In the genomic region with DNA sequence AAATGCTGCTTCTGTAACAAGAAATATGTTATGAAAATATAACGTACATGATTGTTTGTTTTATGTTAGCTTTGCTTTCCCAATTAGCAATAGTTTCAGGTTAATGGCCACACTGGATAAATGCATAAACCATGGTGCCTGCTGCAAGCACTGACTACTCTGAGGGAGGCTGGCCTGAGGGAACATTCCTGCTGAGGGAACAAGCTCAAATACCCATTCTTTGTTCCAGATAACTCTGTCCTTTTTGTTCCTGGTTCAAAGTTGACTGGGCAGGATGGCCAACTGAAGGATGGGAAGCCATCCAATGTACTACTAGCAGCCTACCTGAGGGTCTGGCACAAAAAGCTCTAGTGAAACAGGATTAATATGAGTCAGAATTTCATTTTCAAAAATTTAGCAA, we compare ENCODE assay signal across 2 cellular contexts.
A peak's percentile ranks its signal among the peaks of the same experiment; 100 is the strongest.
TF ChIP-seq lines count a peak whose summit lies in the region.

No MANE protein-coding gene starts in this region.

TF ChIP-seq in A549, 52 proteins besides CTCF, POLR2A, EP300 and RAD21:
- TF ChIP-seq ZNF302 (CRISPR knock-in tag; IDR thresholded peaks at IDR 0.05) = no peak
- TF ChIP-seq FOXS1 (CRISPR knock-in tag; IDR thresholded peaks at IDR 0.05) = no peak
- no peak for TF ChIP-seq TFCP2L1 (CRISPR knock-in tag; IDR thresholded peaks at IDR 0.05)
- TF ChIP-seq, protein P1, sequence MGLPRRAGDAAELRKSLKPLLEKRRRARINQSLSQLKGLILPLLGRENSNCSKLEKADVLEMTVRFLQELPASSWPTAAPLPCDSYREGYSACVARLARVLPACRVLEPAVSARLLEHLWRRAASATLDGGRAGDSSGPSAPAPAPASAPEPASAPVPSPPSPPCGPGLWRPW (IDR thresholded peaks at IDR 0.05) = no peak
- no peak for TF ChIP-seq FOSB (CRISPR knock-in tag; IDR thresholded peaks at IDR 0.05)
- no peak for TF ChIP-seq EHF (CRISPR knock-in tag; IDR thresholded peaks at IDR 0.05)
- TF ChIP-seq, protein P2, sequence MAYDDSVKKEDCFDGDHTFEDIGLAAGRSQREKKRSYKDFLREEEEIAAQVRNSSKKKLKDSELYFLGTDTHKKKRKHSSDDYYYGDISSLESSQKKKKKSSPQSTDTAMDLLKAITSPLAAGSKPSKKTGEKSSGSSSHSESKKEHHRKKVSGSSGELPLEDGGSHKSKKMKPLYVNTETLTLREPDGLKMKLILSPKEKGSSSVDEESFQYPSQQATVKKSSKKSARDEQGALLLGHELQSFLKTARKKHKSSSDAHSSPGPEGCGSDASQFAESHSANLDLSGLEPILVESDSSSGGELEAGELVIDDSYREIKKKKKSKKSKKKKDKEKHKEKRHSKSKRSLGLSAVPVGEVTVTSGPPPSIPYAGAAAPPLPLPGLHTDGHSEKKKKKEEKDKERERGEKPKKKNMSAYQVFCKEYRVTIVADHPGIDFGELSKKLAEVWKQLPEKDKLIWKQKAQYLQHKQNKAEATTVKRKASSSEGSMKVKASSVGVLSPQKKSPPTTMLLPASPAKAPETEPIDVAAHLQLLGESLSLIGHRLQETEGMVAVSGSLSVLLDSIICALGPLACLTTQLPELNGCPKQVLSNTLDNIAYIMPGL (CRISPR knock-in tag; IDR thresholded peaks at IDR 0.05; ENCODE audit: borderline replicate concordance) = no peak
- TF ChIP-seq ZSCAN20 (CRISPR knock-in tag; IDR thresholded peaks at IDR 0.05) = no peak
- TF ChIP-seq EHMT2 (IDR thresholded peaks at IDR 0.05; ENCODE audit: low read depth) = no peak
- TF ChIP-seq, protein P3, sequence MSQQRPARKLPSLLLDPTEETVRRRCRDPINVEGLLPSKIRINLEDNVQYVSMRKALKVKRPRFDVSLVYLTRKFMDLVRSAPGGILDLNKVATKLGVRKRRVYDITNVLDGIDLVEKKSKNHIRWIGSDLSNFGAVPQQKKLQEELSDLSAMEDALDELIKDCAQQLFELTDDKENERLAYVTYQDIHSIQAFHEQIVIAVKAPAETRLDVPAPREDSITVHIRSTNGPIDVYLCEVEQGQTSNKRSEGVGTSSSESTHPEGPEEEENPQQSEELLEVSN (IDR thresholded peaks at IDR 0.05; ENCODE audit: borderline replicate concordance, low read depth) = no peak
- TF ChIP-seq GATA3 (IDR thresholded peaks at IDR 0.05; ENCODE audit: borderline replicate concordance) = no peak
- TF ChIP-seq CHD4 (IDR thresholded peaks at IDR 0.05; ENCODE audit: borderline replicate concordance) = no peak
- no peak for TF ChIP-seq RARB (CRISPR knock-in tag; IDR thresholded peaks at IDR 0.05)

TF ChIP-seq in K562, 482 proteins besides CTCF, POLR2A, EP300 and RAD21:
- TF ChIP-seq, protein P4, sequence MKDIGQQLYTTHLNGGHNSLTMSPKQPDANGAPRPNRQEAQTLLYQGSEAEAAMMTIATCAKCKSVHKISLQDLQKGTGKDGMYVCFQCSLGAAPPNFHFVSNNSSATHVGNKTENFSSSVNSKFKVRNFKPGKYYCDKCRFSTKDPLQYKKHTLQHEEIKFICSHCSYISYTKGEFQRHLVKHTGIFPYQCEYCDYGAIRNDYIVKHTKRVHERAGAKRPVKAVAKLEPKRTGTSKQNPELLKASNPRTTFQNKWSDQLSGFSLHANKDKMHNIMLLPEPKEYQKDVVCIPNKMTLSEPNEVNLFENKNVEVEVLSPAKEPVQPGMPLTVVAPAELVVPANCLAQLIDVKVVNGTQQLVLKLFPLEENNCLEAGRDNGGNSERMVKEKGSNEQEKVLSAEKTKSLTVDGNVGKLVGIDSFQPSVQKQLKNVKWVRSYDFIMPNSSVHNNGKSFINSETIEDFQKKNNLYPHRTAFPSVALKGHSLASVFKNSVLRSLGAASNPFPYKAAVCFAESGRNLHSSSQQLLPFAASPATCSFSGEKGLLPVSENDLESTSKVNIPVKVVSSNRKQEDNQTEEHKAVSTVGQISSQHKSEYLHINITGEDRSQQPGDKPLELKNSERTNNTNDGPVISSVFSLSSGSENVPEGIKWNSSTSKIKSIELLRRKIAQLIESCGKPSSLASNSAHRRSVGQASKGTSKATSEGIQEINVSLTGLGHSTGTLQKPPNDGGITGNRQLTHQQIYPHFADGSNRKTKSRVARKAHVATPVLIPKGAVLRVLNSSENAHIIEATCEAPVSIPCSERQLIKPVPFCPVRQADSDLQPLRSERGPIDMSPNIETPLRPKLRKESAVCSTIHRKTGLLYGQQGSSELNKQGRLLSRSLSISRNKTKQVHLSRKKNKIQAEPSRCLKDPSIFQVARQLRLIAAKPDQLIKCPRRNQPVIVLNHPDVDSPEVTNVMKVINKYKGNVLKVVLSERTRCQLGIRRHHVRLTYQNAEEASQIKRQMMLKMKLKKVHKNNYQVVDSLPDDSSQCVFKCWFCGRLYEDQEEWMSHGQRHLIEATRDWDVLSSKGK (CRISPR knock-in tag; IDR thresholded peaks at IDR 0.05) = no peak
- TF ChIP-seq NR2C1 (IDR thresholded peaks at IDR 0.05) (peak; percentile 75), NR2C1 (tag; IDR thresholded peaks at IDR 0.05) (0 out of 2 replicates have a peak, but pooled peaks have one; percentile 36), NR2C2 (CRISPR knock-in tag; IDR thresholded peaks at IDR 0.05) (no peak), NR2C2 (tag; IDR thresholded peaks at IDR 0.05) (peak; percentile 45; the same call in 1 of the 2 replicates), RFX1 (IDR thresholded peaks at IDR 0.05) (no peak), ETV5 (CRISPR knock-in tag; IDR thresholded peaks at IDR 0.05; ENCODE audit: low read depth) (no peak), SPI1 (IDR thresholded peaks at IDR 0.05; ENCODE audit: borderline replicate concordance, low read depth, low read length) (no peak), YY1 (IDR thresholded peaks at IDR 0.05; ENCODE audit: borderline replicate concordance in 1 of 3, control insufficient read depth in 1 of 3, extremely low read depth in 1 of 3, insufficient read depth in 3 of 3, insufficient read length in 1 of 3, insufficient replicate concordance in 2 of 3, low read depth in 1 of 3, low read length in 2 of 3) (no peak)
TF ChIP-seq in K562: peak in this region for 2.
